In the genomic region with DNA sequence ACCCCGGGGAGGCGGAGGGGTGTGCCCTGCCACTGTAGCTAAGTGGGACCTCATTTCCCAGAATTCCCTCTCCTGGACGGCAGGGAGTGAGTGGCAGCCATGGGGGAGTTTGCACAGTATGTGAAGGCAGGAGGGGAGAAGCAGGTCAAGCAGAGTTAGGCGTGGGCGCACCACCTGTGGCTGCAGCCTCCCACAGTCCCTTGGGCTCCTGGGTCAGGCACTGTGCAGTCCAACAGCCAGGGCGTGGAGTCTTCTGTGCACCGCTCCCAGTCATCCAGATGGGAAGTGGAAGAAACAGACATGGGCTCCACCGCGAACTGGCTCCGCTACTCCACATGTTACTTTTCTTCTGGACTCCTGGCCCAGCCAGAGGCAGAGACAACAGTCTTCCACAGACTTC, we compare ENCODE assay signal across 20 cellular contexts.
A peak's percentile ranks its signal among the peaks of the same experiment; 100 is the strongest.
DNase-seq lines count a peak whose midpoint lies in the region; ATAC-seq, FAIRE-seq and TF ChIP-seq lines count a peak whose summit lies in the region.
"Had no signal": no experiment of that assay in that cellular context is flagged by ENCODE, and none has a peak within 500 bp of the region (broad histone marks: within the 10 kb centered on the region; RNA-seq: fewer than 3 reads in every experiment).

No MANE protein-coding gene starts in this region.

- H2AFZ ChIP-seq in K562 (ENCODE audit: low read depth, low read length) = no peak overlapping the region

- peaks cover 4% of the 10 kb centered on the region for H3K27me3 Mint-ChIP-seq in memory B cell

- H3K79me2 ChIP-seq in K562 (ENCODE audit: control insufficient read depth, insufficient read depth, low read length) = no peaks in the 10 kb centered on the region

- H3K27ac Mint-ChIP-seq in memory B cell = no peak overlapping the region

- DNase-seq in Right ventricle myocardium inferior (ENCODE audit: missing footprints) (no peak), cardiac septum (ENCODE audit: low spot score) (no peak), K562 (ENCODE audit: extremely low read depth in 1 of 4, low spot score in 3 of 4) (peak in 1 of 4 experiments; percentile 3), memory B cell (ENCODE audit: low spot score in 2 of 2) (no peak), NCI-H526 treated with DMSO at 0.1 percent for 48 hours (lab: John Stamatoyannopoulos, UW) (no peak), esophagus muscularis mucosa (ENCODE audit: extremely low spot score) (no peak), kidney tubule cell (ENCODE audit: low spot score) (no peak)
- no peak for DNase-seq in activated T-cell treated with anti-CD3 and anti-CD28 coated beads, Interleukin-2, amount 50 U/mL, for 48 hours
- DNase-seq: AML-193, EL, H7, KG1, NCI-H1092, NCI-H1436, NCI-H187 treated with DMSO at 0.1 percent for 48 hours, NCI-H2107, NCI-H226, SIG-M5, SK-N-SH had no signal

- ATAC-seq in Right ventricle myocardium inferior = peak; percentile 50
- ATAC-seq in K562 = peak; percentile 54
- ATAC-seq in memory B cell (ENCODE audit: low read depth) = no peak

- in situ Hi-C loops in K562 (cut with MboI) = no loop called here

- TF ChIP-seq POLR2A in K562 (conservative IDR thresholded peaks at IDR 0.05) = no peak
- no peak for TF ChIP-seq POLR2A in esophagus muscularis mucosa (IDR thresholded peaks at IDR 0.05; ENCODE audit: low read depth)

- no peaks in the 10 kb centered on the region for H3K36me3 Mint-ChIP-seq in memory B cell

- TF ChIP-seq EP300 in K562 (IDR thresholded peaks at IDR 0.05; ENCODE audit: low read length) (no peak), esophagus muscularis mucosa (IDR thresholded peaks at IDR 0.05) (no peak)

- TF ChIP-seq CTCF in K562 (IDR thresholded peaks at IDR 0.05 in 2 of 3, conservative IDR thresholded peaks at IDR 0.05 in 1 of 3; ENCODE audit: insufficient read depth in 2 of 3, low read depth in 1 of 3, low read length in 3 of 3) (no peak), esophagus muscularis mucosa (IDR thresholded peaks at IDR 0.05) (no peak)

- no peaks in the 10 kb centered on the region for H3K9me3 Mint-ChIP-seq in memory B cell

- no TSS peak for BruUV-seq in K562 (replicated peaks; lab: Mats Ljungman, UMichigan)

- no peak overlapping the region for H3K4me3 ChIP-seq in K562
- no peak overlapping the region for H3K4me3 ChIP-seq in esophagus muscularis mucosa

- peaks cover 5% of the 10 kb centered on the region for H3K4me1 Mint-ChIP-seq in memory B cell

- no peaks in the 10 kb centered on the region; a peak in 1 of 5 replicates for H3K4me1 ChIP-seq in K562 (replicated peaks in 1 of 2; ENCODE audit: control insufficient read depth in 2 of 2, insufficient read depth in 2 of 2, low read length in 2 of 2)
- peaks cover 0 to 9% (median 5%) of the 10 kb centered on the region in 4 donors for H3K4me1 ChIP-seq in esophagus muscularis mucosa

- no peak overlapping the region; the same call in 1 of the 2 replicates for H3K4me2 ChIP-seq in K562 (ENCODE audit: insufficient read depth, low read length)
- H3K4me2 ChIP-seq: SK-N-SH had no signal

- CTCF ChIA-PET in K562 (lab: Yijun Ruan, JAX; ENCODE audit: low intra/inter-chr PET ratio) = no interaction called here

- FAIRE-seq in K562 (lab: Jason Lieb, UNC) = no peak

- H3K36me3 ChIP-seq in K562 (ENCODE audit: control insufficient read depth, insufficient read depth, low read length) = no peaks in the 10 kb centered on the region
- H3K36me3 ChIP-seq in esophagus muscularis mucosa = no peaks in the 10 kb centered on the region

- 3% methylated on average over 10 of the region's 10 CpGs for WGBS in K562 (ENCODE audit: insufficient coverage, low coverage, missing lambda C conversion rate)
- WGBS in esophagus muscularis mucosa = 87% methylated on average over 10 of the region's 10 CpGs

- H3K9me3 ChIP-seq in K562 (replicated peaks; ENCODE audit: control insufficient read depth, insufficient read depth, low read depth, low read length) (no peaks in the 10 kb centered on the region), esophagus muscularis mucosa (no peaks in the 10 kb centered on the region)
- H3K9me3 ChIP-seq: SK-N-SH had no signal

- H4K20me1 ChIP-seq in K562 (replicated peaks; ENCODE audit: control insufficient read depth, insufficient read depth, low read length) = no peaks in the 10 kb centered on the region

- H3K27ac ChIP-seq in K562 (ENCODE audit: extremely low read depth, low read depth, low read length) = no peak overlapping the region
- no peak overlapping the region for H3K27ac ChIP-seq in esophagus muscularis mucosa (replicated peaks in 1 of 4)
- H3K27ac ChIP-seq: C4-2B had no signal

- no peak for TF ChIP-seq RAD21 in K562 (CRISPR knock-in tag; conservative IDR thresholded peaks at IDR 0.05 in 1 of 2, IDR thresholded peaks at IDR 0.05 in 1 of 2)

- H3K27me3 ChIP-seq in K562 (ENCODE audit: control insufficient read depth in 2 of 2, insufficient read depth in 2 of 2, low read length in 2 of 2) (peaks cover 2 to 8% of the 10 kb centered on the region in 2 experiments; a peak in 1 of 5 replicates), esophagus muscularis mucosa (no peaks in the 10 kb centered on the region)

- intact Hi-C loops in Right ventricle myocardium inferior (cut with DNase I) = no loop called here
- intact Hi-C loops in cardiac septum (cut with DNase I) = no loop called here
- intact Hi-C loops in K562 (cut with micrococcal nuclease) = no loop called here
- intact Hi-C loops in esophagus muscularis mucosa (cut with DNase I) = no loop called here

- peak overlapping the region in 1 of 2 experiments; percentile 45; a peak in 1 of 4 replicates for H3K9ac ChIP-seq in K562 (ENCODE audit: insufficient read depth in 1 of 2, low read depth in 2 of 2, low read length in 2 of 2)
- H3K9ac ChIP-seq: SK-N-SH had no signal

- H3K4me3 Mint-ChIP-seq in memory B cell = peak overlapping the region; percentile 43

- H3K9me1 ChIP-seq in K562 (ENCODE audit: control insufficient read depth, insufficient read depth, low read length) = no peaks in the 10 kb centered on the region

- POLR2A ChIA-PET in K562 (lab: Yijun Ruan, JAX) = no interaction called here

TF ChIP-seq in K562, 482 proteins besides CTCF, POLR2A, EP300 and RAD21:
- TF ChIP-seq, protein P1, sequence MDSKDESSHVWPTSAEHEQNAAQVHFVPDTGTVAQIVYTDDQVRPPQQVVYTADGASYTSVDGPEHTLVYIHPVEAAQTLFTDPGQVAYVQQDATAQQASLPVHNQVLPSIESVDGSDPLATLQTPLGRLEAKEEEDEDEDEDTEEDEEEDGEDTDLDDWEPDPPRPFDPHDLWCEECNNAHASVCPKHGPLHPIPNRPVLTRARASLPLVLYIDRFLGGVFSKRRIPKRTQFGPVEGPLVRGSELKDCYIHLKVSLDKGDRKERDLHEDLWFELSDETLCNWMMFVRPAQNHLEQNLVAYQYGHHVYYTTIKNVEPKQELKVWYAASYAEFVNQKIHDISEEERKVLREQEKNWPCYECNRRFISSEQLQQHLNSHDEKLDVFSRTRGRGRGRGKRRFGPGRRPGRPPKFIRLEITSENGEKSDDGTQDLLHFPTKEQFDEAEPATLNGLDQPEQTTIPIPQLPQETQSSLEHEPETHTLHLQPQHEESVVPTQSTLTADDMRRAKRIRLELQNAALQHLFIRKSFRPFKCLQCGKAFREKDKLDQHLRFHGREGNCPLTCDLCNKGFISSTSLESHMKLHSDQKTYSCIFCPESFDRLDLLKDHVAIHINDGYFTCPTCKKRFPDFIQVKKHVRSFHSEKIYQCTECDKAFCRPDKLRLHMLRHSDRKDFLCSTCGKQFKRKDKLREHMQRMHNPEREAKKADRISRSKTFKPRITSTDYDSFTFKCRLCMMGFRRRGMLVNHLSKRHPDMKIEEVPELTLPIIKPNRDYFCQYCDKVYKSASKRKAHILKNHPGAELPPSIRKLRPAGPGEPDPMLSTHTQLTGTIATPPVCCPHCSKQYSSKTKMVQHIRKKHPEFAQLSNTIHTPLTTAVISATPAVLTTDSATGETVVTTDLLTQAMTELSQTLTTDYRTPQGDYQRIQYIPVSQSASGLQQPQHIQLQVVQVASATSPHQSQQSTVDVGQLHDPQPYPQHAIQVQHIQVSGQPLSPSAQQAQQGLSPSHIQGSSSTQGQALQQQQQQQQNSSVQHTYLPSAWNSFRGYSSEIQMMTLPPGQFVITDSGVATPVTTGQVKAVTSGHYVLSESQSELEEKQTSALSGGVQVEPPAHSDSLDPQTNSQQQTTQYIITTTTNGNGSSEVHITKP (IDR thresholded peaks at IDR 0.05; ENCODE audit: partially characterized antibody) = peak; percentile 24
- TF ChIP-seq STAT6 (CRISPR knock-in tag; IDR thresholded peaks at IDR 0.05) = no peak
